In the genomic region with DNA sequence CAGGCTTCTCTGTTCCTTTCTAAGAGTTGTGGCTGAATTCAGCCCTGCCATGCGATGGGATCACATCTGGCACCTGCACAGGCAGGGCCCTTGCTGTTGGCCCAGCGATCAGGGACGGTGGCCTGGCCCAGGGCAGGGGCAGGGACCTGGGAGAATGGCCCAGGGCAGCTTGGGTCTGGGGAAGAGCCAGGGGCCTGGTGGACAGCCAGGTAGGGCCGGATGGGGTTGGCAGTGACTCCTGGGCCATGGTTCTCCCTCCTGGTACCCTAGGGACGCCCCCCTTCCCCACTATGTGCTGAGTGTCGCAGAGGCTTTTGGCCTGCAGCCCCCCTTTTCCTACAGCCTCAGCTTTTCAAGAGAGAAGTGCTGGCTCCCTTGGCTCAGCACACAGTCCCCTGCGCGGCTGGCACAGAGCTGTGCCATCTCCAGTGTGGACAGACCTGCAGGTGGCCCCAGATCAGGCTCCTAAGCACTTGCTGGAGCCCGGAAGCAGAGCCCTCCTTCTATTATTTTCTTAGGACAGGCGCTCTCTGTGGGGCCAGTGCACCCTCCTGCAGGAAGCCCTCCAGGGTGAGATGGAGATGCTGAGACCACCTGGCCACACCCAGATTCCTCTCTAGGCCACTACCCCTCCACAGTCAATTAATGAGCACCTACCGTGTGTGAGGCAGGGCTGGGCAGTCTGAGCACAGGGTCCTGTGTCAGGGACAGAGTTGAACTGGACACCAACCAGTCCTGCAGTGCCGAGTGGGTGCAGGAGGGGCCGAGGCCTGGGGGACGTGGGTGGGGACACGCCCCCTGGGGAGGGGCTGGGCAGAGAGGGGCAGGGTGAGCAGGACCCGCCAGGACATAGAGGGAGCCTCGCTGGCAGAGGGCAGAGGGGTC, we compare ENCODE assay signal across 23 cellular contexts.
DNase-seq lines count a peak whose midpoint lies in the region; ATAC-seq and TF ChIP-seq lines count a peak whose summit lies in the region.
"Had no signal": no experiment of that assay in that cellular context is flagged by ENCODE, and none has a peak within 500 bp of the region (broad histone marks: within the 10 kb centered on the region; RNA-seq: fewer than 3 reads in every experiment).

No MANE protein-coding gene starts in this region.

- H3K36me3 Mint-ChIP-seq in H9 (ENCODE audit: insufficient read depth in 1 of 3, low read depth in 3 of 3): no peaks in the 10 kb centered on the region
- no peaks in the 10 kb centered on the region for H3K36me3 Mint-ChIP-seq in chondrocyte (ENCODE audit: low read depth)
- H3K36me3 Mint-ChIP-seq: activated CD4-positive, alpha-beta memory T cell treated with anti-CD3 and anti-CD28 coated beads for 36 hours; activated naive CD4-positive, alpha-beta T cell treated with anti-CD3 and anti-CD28 coated beads, Interleukin-2, amount 50 U/mL, for 24 hours; CD4-positive, alpha-beta memory T cell had no signal

- no peak overlapping the region for H4K91ac ChIP-seq in H9 (ENCODE audit: insufficient read length, low read depth, low read length)

- H4K20me1 ChIP-seq in SK-N-SH (ENCODE audit: insufficient read depth) (no peaks in the 10 kb centered on the region), H9 (ENCODE audit: control insufficient read depth, insufficient read depth, insufficient read length) (no peaks in the 10 kb centered on the region)

- no peaks in the 10 kb centered on the region for H3K23me2 ChIP-seq in H9 (ENCODE audit: insufficient read length, low read depth, low read length, poor library complexity, severe bottlenecking)

- no peak overlapping the region for H2BK120ac ChIP-seq in H9 (ENCODE audit: low read depth, low read length, poor library complexity, severe bottlenecking)

- intact Hi-C loops in sciatic nerve (cut with DNase I): no loop called here

- H3K56ac ChIP-seq in H9 (ENCODE audit: insufficient read length, low read depth, low read length): no peak overlapping the region

- no peak overlapping the region for H2BK20ac ChIP-seq in H9 (ENCODE audit: low read depth, low read length, poor library complexity, severe bottlenecking)

- no peak overlapping the region for H2AFZ ChIP-seq in SK-N-SH (ENCODE audit: low read depth)
- no peak overlapping the region for H2AFZ ChIP-seq in H9 (ENCODE audit: low read length)
- H2AFZ ChIP-seq: hepatocyte had no signal

- no peaks in the 10 kb centered on the region for H3K27me3 ChIP-seq in SK-N-SH (ENCODE audit: insufficient read depth)
- no peaks in the 10 kb centered on the region for H3K27me3 ChIP-seq in H9 (ENCODE audit: insufficient read depth, low read length)
- H3K27me3 ChIP-seq: breast epithelium, colonic mucosa, hepatocyte had no signal

- ATAC-seq in SK-N-SH treated with all-trans-retinoic acid at 6 μM for 48 hours (no peak), sciatic nerve (peak; percentile 9)
- ATAC-seq: mucosa of descending colon had no signal

- no peak overlapping the region for H3T11ph ChIP-seq in H9 (ENCODE audit: low read length)

- no peak overlapping the region for H3K23ac ChIP-seq in H9 (ENCODE audit: insufficient read length, low read depth, low read length)

- H2BK12ac ChIP-seq in H9 (ENCODE audit: insufficient read length, low read depth, low read length): no peak overlapping the region

- no peak overlapping the region for H2BK15ac ChIP-seq in H9 (ENCODE audit: low read depth, low read length)

- H3K4me3 Mint-ChIP-seq in H9 (no peak overlapping the region), chondrocyte (ENCODE audit: unreplicated experiment) (no peak overlapping the region)
- H3K4me3 Mint-ChIP-seq: activated CD4-positive, alpha-beta memory T cell treated with anti-CD3 and anti-CD28 coated beads for 36 hours had no signal

- no peak overlapping the region for H2BK5ac ChIP-seq in H9 (ENCODE audit: insufficient read length, low read length)

- TF ChIP-seq CTCF in SK-N-SH (IDR thresholded peaks at IDR 0.05) (no peak), H9 (conservative IDR thresholded peaks at IDR 0.05) (no peak), chondrocyte (IDR thresholded peaks at IDR 0.05) (no peak), GM10266 (IDR thresholded peaks at IDR 0.05; ENCODE audit: control insufficient read depth, insufficient read depth, low read depth, missing control alignments) (no peak)

- H2AK5ac ChIP-seq in H9 (ENCODE audit: insufficient read length, low read length): no peak overlapping the region

- H3F3A ChIP-seq in SK-N-SH (replicated peaks; ENCODE audit: insufficient read depth): no peaks in the 10 kb centered on the region

- POLR2A ChIA-PET in SK-N-SH (lab: Yijun Ruan, JAX): no interaction called here

- TF ChIP-seq EP300 in SK-N-SH (IDR thresholded peaks at IDR 0.05; ENCODE audit: borderline replicate concordance in 1 of 2, low read depth in 1 of 2, low read length in 1 of 2): no peak

- H3K9me3 ChIP-seq in SK-N-SH (no peaks in the 10 kb centered on the region), H9 (ENCODE audit: control insufficient read depth, low read depth, low read length) (no peaks in the 10 kb centered on the region)
- H3K9me3 ChIP-seq: breast epithelium, colonic mucosa, mucosa of descending colon, sigmoid colon, SJSA1 had no signal

- H3K4me2 ChIP-seq in SK-N-SH (no peak overlapping the region), H9 (ENCODE audit: insufficient read depth, insufficient read length, low read length) (no peak overlapping the region)
- H3K4me2 ChIP-seq: hepatocyte had no signal

- H3K9me3 Mint-ChIP-seq in H9 (no peaks in the 10 kb centered on the region), chondrocyte (ENCODE audit: low read depth) (no peaks in the 10 kb centered on the region)
- H3K9me3 Mint-ChIP-seq: activated CD4-positive, alpha-beta memory T cell treated with anti-CD3 and anti-CD28 coated beads for 36 hours; activated naive CD4-positive, alpha-beta T cell treated with anti-CD3 and anti-CD28 coated beads, Interleukin-2, amount 50 U/mL, for 24 hours; CD4-positive, alpha-beta memory T cell had no signal

- H3K4me1 Mint-ChIP-seq in H9: peaks cover 24 to 41% of the 10 kb centered on the region in 2 experiments
- peaks cover 13% of the 10 kb centered on the region for H3K4me1 Mint-ChIP-seq in chondrocyte (ENCODE audit: low read depth)

- no peak overlapping the region; the same call in 1 of the 2 replicates for H3K14ac ChIP-seq in H9 (ENCODE audit: insufficient read depth, low read length)

- H3K27ac ChIP-seq in SK-N-SH (ENCODE audit: low read depth in 2 of 2, low read length in 1 of 2) (no peak overlapping the region), H9 (ENCODE audit: insufficient read length, low read depth, low read length) (no peak overlapping the region)
- H3K27ac ChIP-seq: 22Rv1, breast epithelium, colonic mucosa, hepatocyte, sigmoid colon, SJSA1 had no signal

- H3K18ac ChIP-seq in H9 (ENCODE audit: insufficient read length, low read depth, low read length): no peak overlapping the region

- H3K79me1 ChIP-seq in H9 (ENCODE audit: insufficient read depth, low read depth, low read length, poor library complexity, severe bottlenecking): no peaks in the 10 kb centered on the region

- no peak overlapping the region for H3K4ac ChIP-seq in H9 (ENCODE audit: low read depth, low read length)

- no peak overlapping the region for H3K27ac Mint-ChIP-seq in H9
- H3K27ac Mint-ChIP-seq in chondrocyte (ENCODE audit: unreplicated experiment): peak overlapping the region; percentile 54
- H3K27ac Mint-ChIP-seq: activated CD4-positive, alpha-beta memory T cell treated with anti-CD3 and anti-CD28 coated beads for 36 hours; activated naive CD4-positive, alpha-beta T cell treated with anti-CD3 and anti-CD28 coated beads, Interleukin-2, amount 50 U/mL, for 24 hours; CD4-positive, alpha-beta memory T cell had no signal

- no peak overlapping the region for H3K9ac ChIP-seq in SK-N-SH
- H3K9ac ChIP-seq in H9 (ENCODE audit: extremely low read depth, insufficient read length, low read length): no peak overlapping the region

- TF ChIP-seq RAD21 in SK-N-SH (IDR thresholded peaks at IDR 0.05; ENCODE audit: low read length): no peak

- no peaks in the 10 kb centered on the region for H3K9me2 ChIP-seq in SK-N-SH

- H3K4me1 ChIP-seq in SK-N-SH (ENCODE audit: control insufficient read depth in 1 of 2, insufficient read depth in 2 of 2, low read depth in 1 of 2, low read length in 1 of 2): peaks cover 0 to 26% of the 10 kb centered on the region in 2 experiments; a peak in 1 of 4 replicates
- H3K4me1 ChIP-seq in H9 (ENCODE audit: insufficient read depth, low read length): peaks cover 11% of the 10 kb centered on the region; the same call in 1 of the 2 replicates
- H3K4me1 ChIP-seq: colonic mucosa, sigmoid colon, SJSA1 had no signal

- no peak overlapping the region for H4K8ac ChIP-seq in H9 (replicated peaks; ENCODE audit: insufficient read length, low read depth, low read length)

- DNase-seq in SK-N-SH: peak; percentile 33
- DNase-seq in H9: peak; percentile 28
- no peak for DNase-seq in chondrocyte (ENCODE audit: low spot score)
- DNase-seq in sciatic nerve (ENCODE audit: low spot score): peak; percentile 54
- no peak for DNase-seq in NCI-H345 treated with DMSO at 0.1 percent for 48 hours (lab: John Stamatoyannopoulos, UW; ENCODE audit: unreplicated experiment)
- no peak for DNase-seq in GM10266 (ENCODE audit: extremely low spot score)
- DNase-seq in COLO668 (lab: John Stamatoyannopoulos, UW; ENCODE audit: unreplicated experiment): no peak
- DNase-seq: activated CD8-positive, alpha-beta memory T cell treated with anti-CD3 and anti-CD28 coated beads, Interleukin-2, amount 50 U/mL, for 4 hours; amygdala; CD4-positive, alpha-beta memory T cell; colonic mucosa; NCI-H1092 treated with DMSO at 0.1 percent for 48 hours; NCI-H187 treated with DMSO at 0.1 percent for 48 hours; sigmoid colon had no signal

- 53% methylated on average over 13 of the region's 17 CpGs for WGBS in SK-N-SH (ENCODE audit: low lambda C conversion rate)
- no CpG with 5 or more reads among the region's 17 CpGs for WGBS in H9 (ENCODE audit: extremely low coverage, insufficient read length, low lambda C conversion rate)

- no peaks in the 10 kb centered on the region for H3K36me3 ChIP-seq in SK-N-SH (replicated peaks in 1 of 2; ENCODE audit: control insufficient read depth in 1 of 2, insufficient read depth in 2 of 2, low read length in 1 of 2)
- H3K36me3 ChIP-seq: breast epithelium, colonic mucosa, sigmoid colon, SJSA1 had no signal

- no peak overlapping the region for H4K5ac ChIP-seq in H9 (ENCODE audit: insufficient read length, low read depth, low read length)

- no peaks in the 10 kb centered on the region for H3K79me2 ChIP-seq in SK-N-SH (ENCODE audit: insufficient read depth)
- no peaks in the 10 kb centered on the region for H3K79me2 ChIP-seq in H9 (ENCODE audit: insufficient read depth, low read length)
- H3K79me2 ChIP-seq: hepatocyte had no signal

- H3K27me3 Mint-ChIP-seq in H9 (ENCODE audit: low read depth) (peaks cover 6% of the 10 kb centered on the region), chondrocyte (ENCODE audit: low read depth) (peaks cover 17% of the 10 kb centered on the region)

- CTCF ChIA-PET in SK-N-SH (lab: Yijun Ruan, JAX): no interaction called here

- H3K4me3 ChIP-seq in SK-N-SH (ENCODE audit: low read depth in 2 of 2, low read length in 1 of 2): no peak overlapping the region
- H3K4me3 ChIP-seq: colonic mucosa, hepatocyte, lung, mucosa of descending colon, sigmoid colon, SJSA1 had no signal

TF ChIP-seq in SK-N-SH, 30 proteins besides CTCF, POLR2A, EP300 and RAD21 (continues in another document):
- no peak for TF ChIP-seq MEF2A (IDR thresholded peaks at IDR 0.05; ENCODE audit: borderline replicate concordance, low read depth)

TF ChIP-seq in SK-N-SH treated with all-trans-retinoic acid at 6 μM for 48 hours, 23 proteins besides CTCF, POLR2A, EP300 and RAD21 (continues in another document):
- TF ChIP-seq ZNF565 (CRISPR knock-in tag; conservative IDR thresholded peaks at IDR 0.05; ENCODE audit: low read depth): no peak

Comparison
In these comparisons a context has a peak if more than half of its experiments do, and no peak if none do; other contexts are left out.
1. DNase-seq: peak in SK-N-SH (single experiment), H9 (single experiment) and sciatic nerve (single experiment); none in chondrocyte (single experiment), NCI-H345 treated with DMSO at 0.1 percent for 48 hours (single experiment), GM10266 (single experiment) and COLO668 (single experiment).